In genomic region chr18:23822590-23823385, GRCh38 we compare ENCODE assay signal across 21 cellular contexts.
A peak's percentile ranks its signal among the peaks of the same experiment; 100 is the strongest.
DNase-seq lines count a peak whose midpoint lies in the region; ATAC-seq, FAIRE-seq and TF ChIP-seq lines count a peak whose summit lies in the region.
"Had no signal": no experiment of that assay in that cellular context is flagged by ENCODE, and none has a peak within 500 bp of the region (broad histone marks: within the 10 kb centered on the region; RNA-seq: fewer than 3 reads in every experiment).

No MANE protein-coding gene starts in this region.

- no peak for FAIRE-seq in small intestine (lab: Jason Lieb, UNC)

- H3K9me3 Mint-ChIP-seq in MCF 10A (ENCODE audit: unreplicated experiment) = no peaks in the 10 kb centered on the region
- H3K9me3 Mint-ChIP-seq in WTC11 = no peaks in the 10 kb centered on the region
- H3K9me3 Mint-ChIP-seq: activated naive CD4-positive, alpha-beta T cell treated with anti-CD3 and anti-CD28 coated beads, Interleukin-2, amount 50 U/mL, for 24 hours; stimulated activated memory B cell treated with anti-CD40 and anti-IgM and Interleukin-4, amounts not matched to agents 10 μg/mL and 1 μg/mL and 100 μg/mL, for 72 hours; type B pancreatic cell had no signal

- no peak overlapping the region for H3K4me3 Mint-ChIP-seq in MCF 10A (ENCODE audit: unreplicated experiment)
- no peak overlapping the region for H3K4me3 Mint-ChIP-seq in WTC11
- H3K4me3 Mint-ChIP-seq: activated CD4-positive, alpha-beta T cell treated with anti-CD3 and anti-CD28 coated beads for 36 hours; activated naive CD4-positive, alpha-beta T cell treated with anti-CD3 and anti-CD28 coated beads, Interleukin-2, amount 50 U/mL, for 24 hours; stimulated activated memory B cell treated with anti-CD40 and anti-IgM and Interleukin-4, amounts not matched to agents 10 μg/mL and 1 μg/mL and 100 μg/mL, for 72 hours; type B pancreatic cell had no signal

- H3K27ac Mint-ChIP-seq in MCF 10A (ENCODE audit: low read depth, unreplicated experiment) = peak overlapping the region; percentile 67
- no peak overlapping the region for H3K27ac Mint-ChIP-seq in WTC11
- H3K27ac Mint-ChIP-seq: activated CD4-positive, alpha-beta T cell treated with anti-CD3 and anti-CD28 coated beads for 36 hours; activated naive CD4-positive, alpha-beta T cell treated with anti-CD3 and anti-CD28 coated beads, Interleukin-2, amount 50 U/mL, for 24 hours; stimulated activated memory B cell treated with anti-CD40 and anti-IgM and Interleukin-4, amounts not matched to agents 10 μg/mL and 1 μg/mL and 100 μg/mL, for 72 hours; type B pancreatic cell had no signal

- H3K27me3 ChIP-seq in breast epithelium (no peaks in the 10 kb centered on the region), vagina (no peaks in the 10 kb centered on the region), small intestine (ENCODE audit: control insufficient read depth in 2 of 2, insufficient read depth in 2 of 2, low read length in 2 of 2) (no peaks in the 10 kb centered on the region)
- H3K27me3 ChIP-seq: esophagus squamous epithelium, Peyer's patch, sigmoid colon had no signal

- DNase-seq in MCF 10A (ENCODE audit: unreplicated experiment) (peak; percentile 57), breast epithelium (ENCODE audit: low spot score in 2 of 2) (no peak), WTC11 (ENCODE audit: low spot score) (no peak), fibroblast of pulmonary artery (ENCODE audit: low read depth) (peak; percentile 39), vagina (ENCODE audit: extremely low spot score in 2 of 2) (no peak), NCI-H1436 (lab: John Stamatoyannopoulos, UW) (no peak), small intestine (no peak)
- DNase-seq: 8988T; activated CD4-positive, alpha-beta T cell treated with anti-CD3 and anti-CD28 coated beads for 36 hours; activated T-cell treated with anti-CD3 and anti-CD28 coated beads for 4 hours; esophagus squamous epithelium; GDM1; Kasumi-1; NCI-H1930; NCI-H526 treated with DMSO at 0.1 percent for 48 hours; Peyer's patch; sigmoid colon had no signal

- no peaks in the 10 kb centered on the region for H3K27me3 Mint-ChIP-seq in MCF 10A (ENCODE audit: insufficient read depth, unreplicated experiment)
- no peaks in the 10 kb centered on the region for H3K27me3 Mint-ChIP-seq in WTC11 (ENCODE audit: low read depth)
- H3K27me3 Mint-ChIP-seq: activated naive CD4-positive, alpha-beta T cell treated with anti-CD3 and anti-CD28 coated beads, Interleukin-2, amount 50 U/mL, for 24 hours; stimulated activated memory B cell treated with anti-CD40 and anti-IgM and Interleukin-4, amounts not matched to agents 10 μg/mL and 1 μg/mL and 100 μg/mL, for 72 hours had no signal

- no peak overlapping the region for H3K4me3 ChIP-seq in breast epithelium
- H3K4me3 ChIP-seq in fibroblast of pulmonary artery (replicated peaks; ENCODE audit: low read depth, low read length) = no peak overlapping the region
- no peak overlapping the region for H3K4me3 ChIP-seq in vagina
- H3K4me3 ChIP-seq in small intestine (ENCODE audit: low read depth in 1 of 2, low read length in 2 of 2) = no peak overlapping the region
- H3K4me3 ChIP-seq: esophagus squamous epithelium, Peyer's patch, sigmoid colon had no signal

- no peaks in the 10 kb centered on the region for H3K36me3 ChIP-seq in breast epithelium
- H3K36me3 ChIP-seq in vagina = no peaks in the 10 kb centered on the region
- H3K36me3 ChIP-seq in small intestine (ENCODE audit: control insufficient read depth in 2 of 2, insufficient read depth in 2 of 2, low read length in 2 of 2) = no peaks in the 10 kb centered on the region
- H3K36me3 ChIP-seq: Peyer's patch, sigmoid colon had no signal

- BruUV-seq in MCF 10A (replicated peaks; lab: Mats Ljungman, UMichigan) = no TSS peak

- no peaks in the 10 kb centered on the region for H3K9me3 ChIP-seq in breast epithelium
- no peaks in the 10 kb centered on the region for H3K9me3 ChIP-seq in vagina
- H3K9me3 ChIP-seq in small intestine (ENCODE audit: control insufficient read depth, low read depth) = no peaks in the 10 kb centered on the region
- H3K9me3 ChIP-seq: esophagus squamous epithelium, Peyer's patch, sigmoid colon had no signal

- no peak for TF ChIP-seq POLR2A in breast epithelium (IDR thresholded peaks at IDR 0.05)
- TF ChIP-seq POLR2A in vagina (IDR thresholded peaks at IDR 0.05) = no peak

- peak; percentile 69 for ATAC-seq in WTC11
- ATAC-seq in HG03571 (IDR thresholded peaks at IDR 0.05; ENCODE audit: unreplicated experiment) = no peak
- ATAC-seq: activated CD4-positive, alpha-beta T cell treated with anti-CD3 and anti-CD28 coated beads for 36 hours; stimulated activated memory B cell treated with anti-CD40 and anti-IgM and Interleukin-4, amounts not matched to agents 10 μg/mL and 1 μg/mL and 100 μg/mL, for 72 hours had no signal

- CTCF ChIA-PET in MCF 10A (lab: Yijun Ruan, JAX) = interaction anchor here (0.6 to 1.4 kb wide), 3 partner anchors 71 to 95 kb away, joined by 3 to 5 read pairs (median 4); no protein-coding TSS in a partner anchor
- CTCF ChIA-PET in WTC11 (lab: Charles Lee) = interaction anchor here (1.0 kb wide), 1 partner anchor 96 kb away, joined by 4 read pairs; no protein-coding TSS in a partner anchor

- WGBS in small intestine, 3 donors = 74 to 81% (median 79%) methylated on average over 10 of the region's 10 CpGs

- intact Hi-C loops in MCF 10A (cut with micrococcal nuclease) = loop anchor here (5.0 kb wide), 1 partner anchor 295 kb away; no protein-coding TSS in a partner anchor
- intact Hi-C loops in breast epithelium (cut with DNase I; ENCODE audit: low total_unique reads) = no loop called here
- intact Hi-C loops in vagina (cut with DNase I) = no loop called here

- peaks cover 48% of the 10 kb centered on the region for H3K4me1 Mint-ChIP-seq in MCF 10A (ENCODE audit: insufficient read depth, unreplicated experiment)
- H3K4me1 Mint-ChIP-seq in WTC11 = peaks cover 38% of the 10 kb centered on the region
- H3K4me1 Mint-ChIP-seq: stimulated activated memory B cell treated with anti-CD40 and anti-IgM and Interleukin-4, amounts not matched to agents 10 μg/mL and 1 μg/mL and 100 μg/mL, for 72 hours had no signal

- peaks cover 0 to 6% of the 10 kb centered on the region in 2 donors for H3K4me1 ChIP-seq in breast epithelium
- H3K4me1 ChIP-seq in vagina = peaks cover 31% of the 10 kb centered on the region
- no peaks in the 10 kb centered on the region for H3K4me1 ChIP-seq in small intestine (ENCODE audit: control insufficient read depth in 2 of 2, insufficient read depth in 1 of 2, low read depth in 1 of 2, low read length in 1 of 2)
- H3K4me1 ChIP-seq: Peyer's patch had no signal

- no peak overlapping the region for H3K27ac ChIP-seq in breast epithelium
- peak overlapping the region; percentile 81 for H3K27ac ChIP-seq in vagina
- H3K27ac ChIP-seq in small intestine (ENCODE audit: low read depth in 1 of 2, low read length in 1 of 2) = no peak overlapping the region
- H3K27ac ChIP-seq: Peyer's patch, sigmoid colon had no signal

- POLR2A ChIA-PET in MCF 10A (lab: Yijun Ruan, JAX) (interaction anchor here (1.8 to 8.6 kb wide), 3 partner anchors 8 to 50 kb away, joined by 5 to 170 read pairs (median 146); no protein-coding TSS in a partner anchor), WTC11 (lab: Charles Lee) (no interaction called here)

- H3K36me3 Mint-ChIP-seq in MCF 10A (ENCODE audit: insufficient read depth, unreplicated experiment) (no peaks in the 10 kb centered on the region), WTC11 (no peaks in the 10 kb centered on the region)
- H3K36me3 Mint-ChIP-seq: activated naive CD4-positive, alpha-beta T cell treated with anti-CD3 and anti-CD28 coated beads, Interleukin-2, amount 50 U/mL, for 24 hours; stimulated activated memory B cell treated with anti-CD40 and anti-IgM and Interleukin-4, amounts not matched to agents 10 μg/mL and 1 μg/mL and 100 μg/mL, for 72 hours; type B pancreatic cell had no signal

- TF ChIP-seq CTCF in MCF 10A (IDR thresholded peaks at IDR 0.05; ENCODE audit: unreplicated experiment) = no peak
- TF ChIP-seq CTCF in breast epithelium (IDR thresholded peaks at IDR 0.05) = no peak
- no peak for TF ChIP-seq CTCF in WTC11 (IDR thresholded peaks at IDR 0.05)
- no peak for TF ChIP-seq CTCF in fibroblast of pulmonary artery (IDR thresholded peaks at IDR 0.05; ENCODE audit: low read length, missing control alignments)
- no peak for TF ChIP-seq CTCF in vagina (IDR thresholded peaks at IDR 0.05)

TF ChIP-seq in WTC11, 78 proteins besides CTCF, POLR2A, EP300 and RAD21 (continues in another document):
- no peak for TF ChIP-seq MXD4 (CRISPR knock-in tag; IDR thresholded peaks at IDR 0.05; ENCODE audit: borderline replicate concordance)
- no peak for TF ChIP-seq ELF4 (CRISPR knock-in tag; IDR thresholded peaks at IDR 0.05; ENCODE audit: low read depth)
- TF ChIP-seq FOXP1 (CRISPR knock-in tag; IDR thresholded peaks at IDR 0.05; ENCODE audit: borderline replicate concordance) = no peak
- TF ChIP-seq ZBTB21 (CRISPR knock-in tag; IDR thresholded peaks at IDR 0.05; ENCODE audit: borderline replicate concordance) = no peak
- no peak for TF ChIP-seq E2F5 (CRISPR knock-in tag; IDR thresholded peaks at IDR 0.05)
- TF ChIP-seq USF1 (CRISPR knock-in tag; IDR thresholded peaks at IDR 0.05) = no peak

Comparison
In these comparisons a context has a peak if more than half of its experiments do, and no peak if none do; other contexts are left out.
1. DNase-seq: peak in MCF 10A (single experiment) and fibroblast of pulmonary artery (single experiment); none in breast epithelium (0 of 2), WTC11 (single experiment), vagina (0 of 2), NCI-H1436 (single experiment) and small intestine (single experiment).